In genomic region chr1:27637052-27637451, GRCh38 we compare ENCODE assay signal across 10 cellular contexts. TPM values are rescaled to one million over a fixed set of nuclear protein-coding genes. Genes with fewer than 3 reads are reported as not detected.
DNase-seq lines count a peak whose midpoint lies in the region; ATAC-seq and TF ChIP-seq lines count a peak whose summit lies in the region.
"Had no signal": no experiment of that assay in that cellular context is flagged by ENCODE, and none has a peak within 500 bp of the region (broad histone marks: within the 10 kb centered on the region; RNA-seq: fewer than 3 reads in every experiment).

No MANE protein-coding gene starts in this region.

- H3K4me1 Mint-ChIP-seq in neural progenitor cell, result peaks cover 32% of the 10 kb centered on the region

- no peaks in the 10 kb centered on the region for H3K79me2 ChIP-seq in neural progenitor cell (ENCODE audit: low read depth)

- no peaks in the 10 kb centered on the region for H3K9me3 Mint-ChIP-seq in neural progenitor cell

- peaks cover 4% of the 10 kb centered on the region for H3K4me1 ChIP-seq in neural progenitor cell

- no peak overlapping the region for H3K27ac ChIP-seq in neural progenitor cell
- H3K27ac ChIP-seq: SJSA1 had no signal

- H3K9ac ChIP-seq in neural progenitor cell, result no peak overlapping the region

- TF ChIP-seq CTCF in GM20000 (IDR thresholded peaks at IDR 0.05; ENCODE audit: extremely low read depth, missing control alignments) (no peak), neural progenitor cell (IDR thresholded peaks at IDR 0.05) (no peak)

- H3K36me3 Mint-ChIP-seq in neural progenitor cell, result no peaks in the 10 kb centered on the region

- no peak overlapping the region for H2AFZ ChIP-seq in neural progenitor cell (replicated peaks)

- peaks cover 40% of the 10 kb centered on the region for H3K27me3 ChIP-seq in neural progenitor cell

- peak overlapping the region; percentile 3 for H3K27ac Mint-ChIP-seq in neural progenitor cell

- H3F3A ChIP-seq in neural progenitor cell (ENCODE audit: low read depth), result no peaks in the 10 kb centered on the region

- no peak overlapping the region for H3K4me3 Mint-ChIP-seq in neural progenitor cell

- H3K4me3 ChIP-seq in neural progenitor cell, result no peak overlapping the region
- H3K4me3 ChIP-seq: K562, SJSA1 had no signal

- no peak overlapping the region for H3K4me2 ChIP-seq in neural progenitor cell

- ATAC-seq in GM18867 (IDR thresholded peaks at IDR 0.05; ENCODE audit: unreplicated experiment) (no peak), HG02623 (IDR thresholded peaks at IDR 0.05; ENCODE audit: unreplicated experiment) (no peak)
- ATAC-seq: K562 had no signal

- H3K27me3 Mint-ChIP-seq in neural progenitor cell (ENCODE audit: insufficient read depth, low read depth), result peaks cover 17% of the 10 kb centered on the region

- no peaks in the 10 kb centered on the region for H3K36me3 ChIP-seq in neural progenitor cell
- H3K36me3 ChIP-seq: SJSA1 had no signal

- DNase-seq in Daoy (ENCODE audit: low read depth) (peak; percentile 52), GM20000 (ENCODE audit: low spot score) (peak; percentile 68), neural progenitor cell (ENCODE audit: low spot score) (no peak), NCI-H1694 (lab: John Stamatoyannopoulos, UW) (no peak)
- peak; percentile 64 to 69 for DNase-seq in activated T-cell treated with anti-CD3 and anti-CD28 coated beads, Interleukin-2, amount 50 U/mL, for 48 hours
- DNase-seq: nucleus accumbens had no signal

- no peaks in the 10 kb centered on the region for H3K9me3 ChIP-seq in neural progenitor cell (ENCODE audit: low read depth)
- H3K9me3 ChIP-seq: SJSA1 had no signal

- no peaks in the 10 kb centered on the region for H4K20me1 ChIP-seq in neural progenitor cell (ENCODE audit: low read depth)

RNA-seq across cellular contexts. Expression of gene FGR, which starts 2.1 kb away (rescaled TPM):
- not detected in 2 replicates for total RNA-seq in Daoy (2014; rRNA removed; shearing (Covaris generic))
- not detected in 2 replicates for total RNA-seq in neural progenitor cell (ENCODE audit: low replicate concordance)
- total RNA-seq: SJSA1 had no signal

RNA-seq across cellular contexts. Expression of gene AHDC1, which starts 33.1 kb away (rescaled TPM):
- 3.8 and 4.7 TPM in 2 replicates for total RNA-seq in Daoy (2014; rRNA removed; shearing (Covaris generic))
- 7.0 and 26.5 TPM in 2 replicates for total RNA-seq in neural progenitor cell (ENCODE audit: low replicate concordance)

RNA-seq across cellular contexts. Expression of gene IFI6, which starts 34.9 kb away (rescaled TPM):
- total RNA-seq in Daoy (2014; rRNA removed; shearing (Covaris generic)), result 12.7 and 20.3 TPM in 2 replicates
- total RNA-seq in neural progenitor cell (ENCODE audit: low replicate concordance), result 2.4 and 7.2 TPM in 2 replicates

Comparison
In these comparisons a context has a peak if more than half of its experiments do, and no peak if none do; other contexts are left out.
1. DNase-seq: peak in Daoy (single experiment), GM20000 (single experiment) and activated T-cell treated with anti-CD3 and anti-CD28 coated beads, Interleukin-2, amount 50 U/mL, for 48 hours (2 of 2); none in neural progenitor cell (single experiment) and NCI-H1694 (single experiment).